18 cellular contexts compared by ENCODE assay signal in genomic region chr13:99722931-99723330, GRCh38.
DNase-seq lines count a peak whose midpoint lies in the region; FAIRE-seq and TF ChIP-seq lines count a peak whose summit lies in the region.
"Had no signal": no experiment of that assay in that cellular context is flagged by ENCODE, and none has a peak within 500 bp of the region (broad histone marks: within the 10 kb centered on the region; RNA-seq: fewer than 3 reads in every experiment).

No MANE protein-coding gene starts in this region.

- H3K9me3 Mint-ChIP-seq in endothelial cell (ENCODE audit: unreplicated experiment) = no peaks in the 10 kb centered on the region

- no peaks in the 10 kb centered on the region for H3K36me3 Mint-ChIP-seq in endothelial cell (ENCODE audit: low read depth, unreplicated experiment)

- peak; percentile 11 for FAIRE-seq in H54 (lab: Jason Lieb, UNC)
- FAIRE-seq: GM19239, HepG2 had no signal

- H3K27ac ChIP-seq in MM.1S (ENCODE audit: low read length) = no peak overlapping the region
- H3K27ac ChIP-seq: C4-2B had no signal

- H3K4me3 ChIP-seq in neuron (ENCODE audit: low read length) = peak overlapping the region; percentile 3
- H3K4me3 ChIP-seq in MM.1S (ENCODE audit: low read length) = no peak overlapping the region
- H3K4me3 ChIP-seq: HAP-1 had no signal

- H3K36me3 ChIP-seq in neuron (ENCODE audit: insufficient read depth, low read length) (no peaks in the 10 kb centered on the region), MM.1S (replicated peaks; ENCODE audit: insufficient read depth, low read length) (no peaks in the 10 kb centered on the region)
- H3K36me3 ChIP-seq: HAP-1 had no signal

- no peak for DNase-seq in H54 (ENCODE audit: insufficient read length, low spot score)
- peak; percentile 83 for DNase-seq in NCI-H69 (lab: John Stamatoyannopoulos, UW)
- no peak for DNase-seq in endothelial cell (ENCODE audit: low spot score)
- no peak for DNase-seq in iPS-NIHi11 (ENCODE audit: low spot score)
- DNase-seq in MM.1S = no peak
- no peak for DNase-seq in HUDEP-2 (lab: John Stamatoyannopoulos, UW; ENCODE audit: unreplicated experiment in 76 of 76)
- no peak for DNase-seq in NCI-H2029 treated with DMSO at 0.1 percent for 48 hours (lab: John Stamatoyannopoulos, UW)
- DNase-seq: DMS 273 treated with DMSO at 0.1 percent for 48 hours, KG1, NCI-H1048, NCI-H187 treated with DMSO at 0.1 percent for 48 hours, NCI-H2171, NCI-H446 treated with DMSO at 0.1 percent for 48 hours had no signal

- no peaks in the 10 kb centered on the region for H3K9me3 ChIP-seq in neuron (ENCODE audit: low read length)
- H3K9me3 ChIP-seq in MM.1S (replicated peaks; ENCODE audit: insufficient read depth, low read length) = no peaks in the 10 kb centered on the region
- H3K9me3 ChIP-seq: HAP-1 had no signal

- no peak overlapping the region for H3K4me3 Mint-ChIP-seq in endothelial cell (ENCODE audit: unreplicated experiment)

- no peaks in the 10 kb centered on the region for H3K9me2 ChIP-seq in MM.1S (replicated peaks; ENCODE audit: insufficient read depth, low read length)

- peaks cover 42% of the 10 kb centered on the region for H3K4me1 Mint-ChIP-seq in endothelial cell (ENCODE audit: unreplicated experiment)

- TF ChIP-seq CTCF in endothelial cell (IDR thresholded peaks at IDR 0.05; ENCODE audit: unreplicated experiment) = no peak
- TF ChIP-seq CTCF in MM.1S (IDR thresholded peaks at IDR 0.05; ENCODE audit: low read length) = no peak

- no peak overlapping the region for H3K9ac ChIP-seq in MM.1S (ENCODE audit: low read length)

- H4K20me1 ChIP-seq in MM.1S (ENCODE audit: insufficient read depth, low read length) = no peaks in the 10 kb centered on the region

- H3K27ac Mint-ChIP-seq in endothelial cell (ENCODE audit: unreplicated experiment) = peak overlapping the region; percentile 55

- H3K4me1 ChIP-seq in neuron (ENCODE audit: insufficient read depth, low read length) = peaks cover 66% of the 10 kb centered on the region
- H3K4me1 ChIP-seq in MM.1S (ENCODE audit: low read length) = no peaks in the 10 kb centered on the region
- H3K4me1 ChIP-seq: HAP-1 had no signal

- H2AFZ ChIP-seq in neuron (ENCODE audit: low read depth, low read length) (peak overlapping the region; percentile 1), MM.1S (ENCODE audit: low read length) (no peak overlapping the region)

- H3F3A ChIP-seq in MM.1S (ENCODE audit: insufficient read depth, low read length) = no peaks in the 10 kb centered on the region

- TF ChIP-seq POLR2A in H54 (IDR thresholded peaks at IDR 0.05; ENCODE audit: low read depth, low read length) = no peak

- H3K4me2 ChIP-seq in MM.1S (ENCODE audit: low read depth, low read length) = no peak overlapping the region

- H3K79me2 ChIP-seq in MM.1S (ENCODE audit: low read length) = no peaks in the 10 kb centered on the region

- H3K27me3 ChIP-seq in neuron (ENCODE audit: insufficient read depth, low read length) (no peaks in the 10 kb centered on the region), MM.1S (replicated peaks; ENCODE audit: insufficient read depth, low read length) (no peaks in the 10 kb centered on the region)

- peaks cover 1% of the 10 kb centered on the region for H3K27me3 Mint-ChIP-seq in endothelial cell (ENCODE audit: unreplicated experiment)
